Comparison of ENCODE assay signal across 8 cellular contexts in the genomic region with DNA sequence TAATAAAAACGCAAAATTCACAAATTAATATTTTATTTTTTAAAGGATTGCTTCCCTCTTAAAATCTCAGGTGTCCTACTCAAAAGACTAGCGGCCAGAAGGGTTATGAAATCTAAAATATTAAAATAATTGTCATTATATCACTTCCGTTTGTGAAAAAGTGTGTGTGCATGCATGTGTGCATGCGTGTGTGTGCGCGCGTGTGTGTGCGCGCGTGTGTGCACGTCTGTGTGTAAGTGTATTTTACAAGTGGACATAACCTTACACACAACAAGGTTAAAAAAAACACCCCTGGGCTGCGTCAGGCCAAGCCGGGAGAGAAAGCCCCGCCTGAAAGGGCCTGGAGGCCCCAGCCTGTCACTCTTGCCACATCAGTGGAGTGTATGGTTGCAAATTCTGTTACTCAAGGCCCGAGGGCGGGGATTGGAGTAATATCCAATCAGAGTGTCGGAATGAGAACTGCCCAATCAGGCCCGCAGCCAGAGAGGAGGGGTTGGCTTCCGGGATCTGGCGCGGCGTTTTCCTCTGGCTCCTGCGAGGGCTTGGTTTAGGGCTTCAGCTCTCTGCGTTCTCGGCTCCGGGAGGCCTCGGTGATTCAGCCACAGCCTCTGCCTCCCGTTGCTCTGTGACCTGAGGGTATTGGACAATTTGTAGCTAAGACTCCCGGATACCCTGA. TPM values are rescaled to one million over a fixed set of nuclear protein-coding genes. Genes with fewer than 3 reads are reported as not detected.
A peak's percentile ranks its signal among the peaks of the same experiment; 100 is the strongest.
DNase-seq lines count a peak whose midpoint lies in the region; ATAC-seq and TF ChIP-seq lines count a peak whose summit lies in the region.
"Not testable (repeated sequence)": the region's sequence is repeated elsewhere in the genome, so short reads cannot be mapped to it uniquely, and the experiment has no call there.

A gene (plus strand): TSS at position 518 of the 676 bp plus-strand sequence. CDS start 168 bp downstream, outside the sequence.

- H3K4me1 Mint-ChIP-seq in activated B cell treated with CpG ODN at 0.5 μM for 24 hours: not testable (repeated sequence)

- H3K27ac ChIP-seq in lung (ENCODE audit: low read depth in 1 of 2, low read length in 1 of 2): not testable (repeated sequence)
- H3K27ac ChIP-seq in aorta (ENCODE audit: low read depth in 1 of 2, low read length in 2 of 2): peak within 1 kb of the TSS in 1 of 2 donors; percentile 34

- WGBS in lung, 2 donors: 41 to 49% methylated on average over 21 to 23 of the region's 29 CpGs
- WGBS in aorta, 2 donors: 27 to 31% methylated on average over 21 to 23 of the region's 29 CpGs

- not testable (repeated sequence) for H3K9me3 Mint-ChIP-seq in activated B cell treated with CpG ODN at 0.5 μM for 24 hours

- peak within 1 kb of the TSS; percentile 33 for H3K4me3 ChIP-seq in astrocyte of the spinal cord (ENCODE audit: low read depth, low read length)
- peak within 1 kb of the TSS; percentile 51 for H3K4me3 ChIP-seq in fibroblast of villous mesenchyme (ENCODE audit: low read depth, low read length)
- peak within 1 kb of the TSS; percentile 22 for H3K4me3 ChIP-seq in lung
- peak within 1 kb of the TSS; percentile 32 for H3K4me3 ChIP-seq in retinal pigment epithelial cell (ENCODE audit: low read length)
- not testable (repeated sequence) for H3K4me3 ChIP-seq in aorta (ENCODE audit: low read length in 2 of 2)

- H3K9me3 ChIP-seq in lung (ENCODE audit: control insufficient read depth in 2 of 2, insufficient read depth in 1 of 2, low read length in 1 of 2); aorta (ENCODE audit: control insufficient read depth, low read length): not testable (repeated sequence)

- H3K27ac Mint-ChIP-seq in activated B cell treated with CpG ODN at 0.5 μM for 24 hours: not testable (repeated sequence)

- H3K36me3 Mint-ChIP-seq in activated B cell treated with CpG ODN at 0.5 μM for 24 hours (ENCODE audit: low read depth): not testable (repeated sequence)

- intact Hi-C loops in activated B cell treated with CpG ODN at 0.5 μM for 24 hours (cut with micrococcal nuclease); aorta (cut with DNase I): not testable (repeated sequence)

- CTCF ChIA-PET in activated B cell treated with CpG ODN at 0.5 μM for 24 hours (lab: Charles Lee): interaction anchor here (0.9 kb wide), 1 partner anchor 189 kb away, joined by 3 read pairs; no protein-coding TSS in a partner anchor

- in situ Hi-C loops in astrocyte of the spinal cord (cut with HindIII; ENCODE audit: low sequenced_read_pairs): not testable (repeated sequence)

- DNase-seq in activated B cell treated with CpG ODN at 0.5 μM for 24 hours; astrocyte of the spinal cord (ENCODE audit: low read depth, low spot score); fibroblast of villous mesenchyme (ENCODE audit: low read depth); retinal pigment epithelial cell (ENCODE audit: low read depth): not testable (repeated sequence)
- DNase-seq in lung (ENCODE audit: low spot score) (peak; percentile 51), aorta (peak; percentile 63 to 85)

- TF ChIP-seq CTCF in activated B cell treated with CpG ODN at 0.5 μM for 24 hours (IDR thresholded peaks at IDR 0.05); astrocyte of the spinal cord (IDR thresholded peaks at IDR 0.05; ENCODE audit: low read depth, low read length); fibroblast of villous mesenchyme (IDR thresholded peaks at IDR 0.05; ENCODE audit: insufficient read depth, low read depth, low read length); lung (IDR thresholded peaks at IDR 0.05; ENCODE audit: control extremely low read depth, extremely low read depth); retinal pigment epithelial cell (conservative IDR thresholded peaks at IDR 0.05; ENCODE audit: low read depth, low read length): not testable (repeated sequence)

- H3K4me1 ChIP-seq in lung (ENCODE audit: control insufficient read depth in 2 of 2, insufficient read depth in 2 of 2, low read length in 2 of 2); aorta (ENCODE audit: control insufficient read depth in 1 of 2, insufficient read depth in 2 of 2, low read length in 2 of 2): not testable (repeated sequence)

- H3K27me3 ChIP-seq in lung (ENCODE audit: control insufficient read depth, insufficient read depth); aorta (ENCODE audit: control insufficient read depth in 1 of 2, insufficient read depth in 2 of 2, low read length in 1 of 2): not testable (repeated sequence)

- H3K4me3 Mint-ChIP-seq in activated B cell treated with CpG ODN at 0.5 μM for 24 hours: not testable (repeated sequence)

- ATAC-seq in GM18873 (IDR thresholded peaks at IDR 0.05; ENCODE audit: low FRiP score, unreplicated experiment): peak; percentile 66
- ATAC-seq in HG03457 (IDR thresholded peaks at IDR 0.05; ENCODE audit: unreplicated experiment): peak; percentile 44
- peak; percentile 74 for ATAC-seq in activated B cell treated with CpG ODN at 0.5 μM for 24 hours (ENCODE audit: low read depth)
- ATAC-seq in lung (ENCODE audit: insufficient read depth, low FRiP score): peak; percentile 94
- peak; percentile 89 for ATAC-seq in aorta (ENCODE audit: low FRiP score)

- POLR2A ChIA-PET in activated B cell treated with CpG ODN at 0.5 μM for 24 hours (lab: Charles Lee): interaction anchor here (0.6 to 1.6 kb wide), 4 partner anchors 10 to 883 kb away, joined by 4 to 20 read pairs (median 4); a partner anchor contains a TSS

- H3K36me3 ChIP-seq in lung (ENCODE audit: control insufficient read depth in 2 of 2, insufficient read depth in 2 of 2, low read length in 2 of 2); aorta (ENCODE audit: control insufficient read depth in 1 of 2, insufficient read depth in 2 of 2, low read length in 1 of 2): not testable (repeated sequence)

- H3K27me3 Mint-ChIP-seq in activated B cell treated with CpG ODN at 0.5 μM for 24 hours: not testable (repeated sequence)

RNA-seq across cellular contexts. Expression of the gene that starts here (rescaled TPM):
- 15.2 and 17.4 TPM in 2 replicates for total RNA-seq in activated B cell treated with CpG ODN at 0.5 μM for 24 hours
- 17.7 and 23.8 TPM in 2 replicates for total RNA-seq in fibroblast of villous mesenchyme
- 10 to 100 TPM; 14.4 to 46.1 TPM for total RNA-seq in lung
- polyA plus RNA-seq in lung: 1 to 10 TPM; 2.7 to 6.8 TPM
- 10 to 100 TPM; 23.7 to 25.4 TPM for total RNA-seq in aorta
- 1 to 10 TPM; 2.6 to 8.4 TPM for polyA plus RNA-seq in aorta

Comparison
In these comparisons a context has a peak if more than half of its experiments do, and no peak if none do; other contexts are left out.
1. ATAC-seq: peak in every context shown above with its lines; median percentile 94 in lung; 89 in aorta; 74 in activated B cell treated with CpG ODN at 0.5 μM for 24 hours; 66 in GM18873; 44 in HG03457.